ENCODE assay signal across 18 cellular contexts in the genomic region with DNA sequence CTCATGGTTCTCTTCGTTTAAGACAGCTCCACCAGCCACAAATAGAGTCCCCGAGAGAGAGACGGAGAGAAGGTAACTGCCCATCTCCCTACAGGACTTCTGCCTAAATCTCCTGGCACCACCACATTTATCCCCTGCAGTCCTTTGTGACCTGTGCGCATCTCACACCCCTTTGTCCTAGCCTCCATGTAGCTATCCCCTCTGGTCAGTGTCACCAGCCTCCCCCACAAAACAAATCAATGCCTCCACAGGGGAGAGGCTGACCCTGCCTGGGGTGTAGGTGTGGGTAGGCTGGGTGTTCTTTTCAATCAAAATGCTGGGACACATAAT. TPM values are rescaled to one million over a fixed set of nuclear protein-coding genes. Genes with fewer than 3 reads are reported as not detected.
DNase-seq lines count a peak whose midpoint lies in the region; ATAC-seq and TF ChIP-seq lines count a peak whose summit lies in the region.
"Had no signal": no experiment of that assay in that cellular context is flagged by ENCODE, and none has a peak within 500 bp of the region (broad histone marks: within the 10 kb centered on the region; RNA-seq: fewer than 3 reads in every experiment).

Gene GARIN3 (minus strand): TSS at position 101 of the 330 bp plus-strand sequence. CDS start 96 bp downstream, at position 5.

- peak within 1 kb of the TSS; percentile 64 for H3K4me3 Mint-ChIP-seq in activated naive CD4-positive, alpha-beta T cell treated with anti-CD3 and anti-CD28 coated beads for 36 hours
- H3K4me3 Mint-ChIP-seq in activated naive CD8-positive, alpha-beta T cell treated with anti-CD3 and anti-CD28 coated beads, Interleukin-2, amount 50 U/mL, for 24 hours, result peak within 1 kb of the TSS; percentile 71
- peak within 1 kb of the TSS; percentile 55 for H3K4me3 Mint-ChIP-seq in stimulated activated effector memory CD8-positive, alpha-beta T cell treated with anti-CD3 and anti-CD28 coated beads, Interleukin-12 subunit alpha, Interleukin-12 subunit beta, amount 100 ng/mL, for 72 hours
- H3K4me3 Mint-ChIP-seq: WTC11 had no signal

- ATAC-seq in activated naive CD8-positive, alpha-beta T cell treated with anti-CD3 and anti-CD28 coated beads, Interleukin-2, amount 50 U/mL, for 24 hours, result no peak
- ATAC-seq in stimulated activated effector memory CD8-positive, alpha-beta T cell treated with anti-CD3 and anti-CD28 coated beads, Interleukin-12 subunit alpha, Interleukin-12 subunit beta, amount 100 ng/mL, for 72 hours, result no peak
- no peak for ATAC-seq in HG03097 (IDR thresholded peaks at IDR 0.05; ENCODE audit: low FRiP score, unreplicated experiment)
- ATAC-seq: left lobe of liver, PC-3, WTC11 had no signal

- no peak within 1 kb of the TSS for H2AFZ ChIP-seq in SU-DHL-6 (ENCODE audit: low read depth, low read length, severe bottlenecking)

- H3F3A ChIP-seq in SU-DHL-6 (ENCODE audit: insufficient read depth), result no peaks in the 10 kb centered on the region

- H3K9me3 ChIP-seq in SU-DHL-6 (ENCODE audit: insufficient read depth, low read length) (no peaks in the 10 kb centered on the region; the same call in 1 of the 2 replicates), stomach (peaks cover 0 to 3% (median 0%) of the 10 kb centered on the region in 4 donors)

- H3K4me2 ChIP-seq in SU-DHL-6 (ENCODE audit: low read depth, low read length, poor library complexity, severe bottlenecking), result peak within 1 kb of the TSS; percentile 29

- no peak for TF ChIP-seq EP300 in stomach (IDR thresholded peaks at IDR 0.05)

- peaks cover 13% of the 10 kb centered on the region for H3K36me3 Mint-ChIP-seq in activated naive CD4-positive, alpha-beta T cell treated with anti-CD3 and anti-CD28 coated beads for 36 hours (ENCODE audit: low read depth)
- peaks cover 13% of the 10 kb centered on the region for H3K36me3 Mint-ChIP-seq in activated naive CD8-positive, alpha-beta T cell treated with anti-CD3 and anti-CD28 coated beads, Interleukin-2, amount 50 U/mL, for 24 hours (ENCODE audit: low read depth)
- H3K36me3 Mint-ChIP-seq in stimulated activated effector memory CD8-positive, alpha-beta T cell treated with anti-CD3 and anti-CD28 coated beads, Interleukin-12 subunit alpha, Interleukin-12 subunit beta, amount 100 ng/mL, for 72 hours, result no peaks in the 10 kb centered on the region

- no peaks in the 10 kb centered on the region for H3K4me1 ChIP-seq in stomach

- H3K79me2 ChIP-seq in SU-DHL-6 (ENCODE audit: insufficient read depth, low read length), result no peaks in the 10 kb centered on the region

- TF ChIP-seq CTCF in SU-DHL-6 (IDR thresholded peaks at IDR 0.05; ENCODE audit: insufficient read depth, low read length, poor library complexity, severe bottlenecking) (no peak), stomach (IDR thresholded peaks at IDR 0.05) (no peak)

- H3K9me3 Mint-ChIP-seq in activated naive CD4-positive, alpha-beta T cell treated with anti-CD3 and anti-CD28 coated beads for 36 hours, result peaks cover 4% of the 10 kb centered on the region
- H3K9me3 Mint-ChIP-seq in activated naive CD8-positive, alpha-beta T cell treated with anti-CD3 and anti-CD28 coated beads, Interleukin-2, amount 50 U/mL, for 24 hours, result peaks cover 5% of the 10 kb centered on the region
- peaks cover 8% of the 10 kb centered on the region for H3K9me3 Mint-ChIP-seq in stimulated activated effector memory CD8-positive, alpha-beta T cell treated with anti-CD3 and anti-CD28 coated beads, Interleukin-12 subunit alpha, Interleukin-12 subunit beta, amount 100 ng/mL, for 72 hours

- no peak for DNase-seq in activated naive CD4-positive, alpha-beta T cell treated with anti-CD3 and anti-CD28 coated beads for 36 hours
- DNase-seq in activated naive CD4-positive, alpha-beta T cell (lab: John Stamatoyannopoulos, UW), result no peak
- no peak for DNase-seq in activated naive CD8-positive, alpha-beta T cell treated with anti-CD3 and anti-CD28 coated beads, Interleukin-2, amount 50 U/mL, for 24 hours
- DNase-seq in stimulated activated effector memory CD8-positive, alpha-beta T cell treated with anti-CD3 and anti-CD28 coated beads, Interleukin-12 subunit alpha, Interleukin-12 subunit beta, amount 100 ng/mL, for 72 hours (ENCODE audit: low spot score in 2 of 2), result no peak
- DNase-seq in NCI-H82 treated with DMSO at 0.1 percent for 48 hours (lab: John Stamatoyannopoulos, UW; ENCODE audit: unreplicated experiment) (no peak), stomach (no peak)
- DNase-seq: COR-L47, DND-41, NCI-H1417, PC-3, SHP77 treated with DMSO at 0.1 percent for 48 hours had no signal

- H3K9me2 ChIP-seq in SU-DHL-6 (replicated peaks; ENCODE audit: insufficient read depth, low read length), result no peaks in the 10 kb centered on the region

- H3K36me3 ChIP-seq in SU-DHL-6 (ENCODE audit: low read length) (no peaks in the 10 kb centered on the region), stomach (no peaks in the 10 kb centered on the region)

- H3K9ac ChIP-seq in SU-DHL-6 (ENCODE audit: low read length), result no peak within 1 kb of the TSS

- CTCF ChIA-PET in activated naive CD4-positive, alpha-beta T cell treated with anti-CD3 and anti-CD28 coated beads for 36 hours (lab: Charles Lee), result interaction anchor here (0.7 to 1.5 kb wide), 2 partner anchors 11 to 13 kb away, joined by 4 to 5 read pairs; no protein-coding TSS in a partner anchor

- H3K27me3 ChIP-seq in SU-DHL-6 (ENCODE audit: low read length) (no peaks in the 10 kb centered on the region), stomach (peaks cover 0 to 7% (median 0%) of the 10 kb centered on the region in 3 donors)

- H3K27ac ChIP-seq in SU-DHL-6 (ENCODE audit: low read depth, low read length), result no peak within 1 kb of the TSS
- no peak within 1 kb of the TSS for H3K27ac ChIP-seq in stomach

- intact Hi-C loops in activated naive CD4-positive, alpha-beta T cell treated with anti-CD3 and anti-CD28 coated beads for 36 hours (cut with micrococcal nuclease), result no loop called here
- intact Hi-C loops in stomach (cut with DNase I; ENCODE audit: low total_unique reads), result no loop called here

- H3K4me1 Mint-ChIP-seq in activated naive CD4-positive, alpha-beta T cell treated with anti-CD3 and anti-CD28 coated beads for 36 hours (ENCODE audit: low read depth), result peaks cover 77% of the 10 kb centered on the region
- peaks cover 76% of the 10 kb centered on the region for H3K4me1 Mint-ChIP-seq in activated naive CD8-positive, alpha-beta T cell treated with anti-CD3 and anti-CD28 coated beads, Interleukin-2, amount 50 U/mL, for 24 hours
- H3K4me1 Mint-ChIP-seq in stimulated activated effector memory CD8-positive, alpha-beta T cell treated with anti-CD3 and anti-CD28 coated beads, Interleukin-12 subunit alpha, Interleukin-12 subunit beta, amount 100 ng/mL, for 72 hours, result peaks cover 75% of the 10 kb centered on the region

- H3K4me3 ChIP-seq in SU-DHL-6 (ENCODE audit: insufficient read depth, low read length, poor library complexity, severe bottlenecking) (no peak within 1 kb of the TSS), stomach (no peak within 1 kb of the TSS)

- no peaks in the 10 kb centered on the region for H4K20me1 ChIP-seq in SU-DHL-6 (ENCODE audit: low read depth, low read length)

- 76 to 83% (median 82%) methylated on average over 4 of the region's 4 CpGs for WGBS in stomach, 5 donors

- peak within 1 kb of the TSS; percentile 100 for H3K27ac Mint-ChIP-seq in activated naive CD4-positive, alpha-beta T cell treated with anti-CD3 and anti-CD28 coated beads for 36 hours
- peak within 1 kb of the TSS; percentile 89 for H3K27ac Mint-ChIP-seq in activated naive CD8-positive, alpha-beta T cell treated with anti-CD3 and anti-CD28 coated beads, Interleukin-2, amount 50 U/mL, for 24 hours
- H3K27ac Mint-ChIP-seq in stimulated activated effector memory CD8-positive, alpha-beta T cell treated with anti-CD3 and anti-CD28 coated beads, Interleukin-12 subunit alpha, Interleukin-12 subunit beta, amount 100 ng/mL, for 72 hours, result peak within 1 kb of the TSS; percentile 85
- H3K27ac Mint-ChIP-seq: WTC11 had no signal

- no peaks in the 10 kb centered on the region for H3K27me3 Mint-ChIP-seq in activated naive CD4-positive, alpha-beta T cell treated with anti-CD3 and anti-CD28 coated beads for 36 hours (ENCODE audit: low read depth)
- H3K27me3 Mint-ChIP-seq in activated naive CD8-positive, alpha-beta T cell treated with anti-CD3 and anti-CD28 coated beads, Interleukin-2, amount 50 U/mL, for 24 hours, result no peaks in the 10 kb centered on the region

- TF ChIP-seq POLR2A in stomach (IDR thresholded peaks at IDR 0.05), result no peak

RNA-seq across cellular contexts. Expression of gene GARIN3, which starts in this region (rescaled TPM):
- total RNA-seq in activated naive CD4-positive, alpha-beta T cell treated with anti-CD3 and anti-CD28 coated beads for 36 hours, result 1 to 10 TPM; 3.6 to 3.8 TPM
- not detected for total RNA-seq in stomach
- not detected for polyA plus RNA-seq in stomach
- total RNA-seq: chondrocyte; left lobe of liver; PC-3; T-helper 1 cell treated with Interleukin-12 subunit alpha and Interleukin-12 subunit beta and Interleukin-4 antibody, amounts not matched to agents 30 ng/mL and 1 ng/mL, for 36 hours; WTC11 had no signal
- polyA plus RNA-seq: thymus had no signal

Comparison
In these comparisons a context has a peak if more than half of its experiments do, and no peak if none do; other contexts are left out.
1. RNA of gene GARIN3 (total RNA-seq): 3.6 to 3.8 TPM in activated naive CD4-positive, alpha-beta T cell treated with anti-CD3 and anti-CD28 coated beads for 36 hours; not detected in stomach; every median in the first group is over 4 times any median in the second.
2. Peak in every context shown above with its lines, with median percentiles within 50 percentile points of each other: H3K27ac Mint-ChIP-seq and H3K4me3 Mint-ChIP-seq.